In genomic region chr6:33694401-33694931, GRCh38 we compare ENCODE assay signal across 8 cellular contexts. TPM values are rescaled to one million over a fixed set of nuclear protein-coding genes. Genes with fewer than 3 reads are reported as not detected.
DNase-seq lines count a peak whose midpoint lies in the region; ATAC-seq, FAIRE-seq and TF ChIP-seq lines count a peak whose summit lies in the region.

No MANE protein-coding gene starts in this region.

- H3K9me3 ChIP-seq in naive thymus-derived CD4-positive, alpha-beta T cell (ENCODE audit: control insufficient read depth in 2 of 3, low read length in 3 of 3) = no peaks in the 10 kb centered on the region
- no peaks in the 10 kb centered on the region for H3K9me3 ChIP-seq in tibial artery

- H3K4me1 Mint-ChIP-seq in activated B cell treated with CpG ODN at 0.5 μM for 24 hours = peaks cover 78% of the 10 kb centered on the region
- peaks cover 33 to 85% (median 74%) of the 10 kb centered on the region in 7 donors for H3K4me1 Mint-ChIP-seq in naive thymus-derived CD4-positive, alpha-beta T cell

- TF ChIP-seq CTCF in activated B cell treated with CpG ODN at 0.5 μM for 24 hours (IDR thresholded peaks at IDR 0.05) (no peak), bronchial epithelial cell (IDR thresholded peaks at IDR 0.05; ENCODE audit: insufficient read depth, low read length, severe bottlenecking) (no peak), tibial artery (IDR thresholded peaks at IDR 0.05) (no peak)

- no peaks in the 10 kb centered on the region for H3K27me3 Mint-ChIP-seq in activated B cell treated with CpG ODN at 0.5 μM for 24 hours
- H3K27me3 Mint-ChIP-seq in naive thymus-derived CD4-positive, alpha-beta T cell = no peaks in the 10 kb centered on the region

- intact Hi-C loops in activated B cell treated with CpG ODN at 0.5 μM for 24 hours (cut with micrococcal nuclease) (no loop called here), tibial artery (cut with DNase I; ENCODE audit: low total_unique reads) (no loop called here)
- intact Hi-C loops in naive thymus-derived CD4-positive, alpha-beta T cell (cut with micrococcal nuclease) = loop anchor here in 1 of 2 donors (1.0 to 10.0 kb wide), 4 partner anchors 62 to 492 kb away; partner anchors contain the start of genes HSD17B8, ITPR3, RXRB and SLC39A7

- H3K36me3 ChIP-seq in bronchial epithelial cell (ENCODE audit: control insufficient read depth, insufficient read depth, low read length) (peaks cover 46% of the 10 kb centered on the region), tibial artery (peaks cover 0 to 81% (median 7%) of the 10 kb centered on the region in 3 donors)
- H3K36me3 ChIP-seq in naive thymus-derived CD4-positive, alpha-beta T cell (ENCODE audit: control insufficient read depth in 2 of 3, insufficient read depth in 3 of 3, low read length in 3 of 3) = peaks cover 0 to 51% (median 0%) of the 10 kb centered on the region in 3 experiments

- CTCF ChIA-PET in activated B cell treated with CpG ODN at 0.5 μM for 24 hours (lab: Charles Lee) = interaction anchor here (0.9 to 2.0 kb wide), 3 partner anchors 87 to 124 kb away, joined by 3 to 7 read pairs (median 4); no protein-coding TSS in a partner anchor
- CTCF ChIA-PET in naive thymus-derived CD4-positive, alpha-beta T cell (lab: Charles Lee) = interaction anchor here (0.6 to 2.4 kb wide), 11 partner anchors 11 to 498 kb away, joined by 3 to 7 read pairs (median 6); partner anchors contain the start of genes BAK1 and UQCC2

- DNase-seq in H54 (ENCODE audit: insufficient read length, low spot score) (peak; percentile 80), activated B cell treated with CpG ODN at 0.5 μM for 24 hours (no peak), bronchial epithelial cell (ENCODE audit: low read depth) (peak; percentile 83), tibial artery (no peak), NCI-H345 (lab: John Stamatoyannopoulos, UW) (no peak), islet precursor cell (no peak), NCI-H748 treated with DMSO at 0.1 percent for 48 hours (lab: John Stamatoyannopoulos, UW) (no peak)
- DNase-seq in naive thymus-derived CD4-positive, alpha-beta T cell = peak; percentile 28 to 70 (median 64)

- ATAC-seq in activated B cell treated with CpG ODN at 0.5 μM for 24 hours (ENCODE audit: low read depth) = peak; percentile 14
- peak; percentile 68 for ATAC-seq in naive thymus-derived CD4-positive, alpha-beta T cell

- peaks cover 59% of the 10 kb centered on the region for H3K36me3 Mint-ChIP-seq in activated B cell treated with CpG ODN at 0.5 μM for 24 hours (ENCODE audit: low read depth)
- peaks cover 5 to 37% (median 13%) of the 10 kb centered on the region in 5 donors for H3K36me3 Mint-ChIP-seq in naive thymus-derived CD4-positive, alpha-beta T cell

- H3K27me3 ChIP-seq in bronchial epithelial cell (ENCODE audit: control insufficient read depth, insufficient read depth, low read length) = no peaks in the 10 kb centered on the region
- no peaks in the 10 kb centered on the region for H3K27me3 ChIP-seq in naive thymus-derived CD4-positive, alpha-beta T cell (ENCODE audit: control insufficient read depth in 2 of 2, insufficient read depth in 2 of 2, low read length in 2 of 2)
- H3K27me3 ChIP-seq in tibial artery = no peaks in the 10 kb centered on the region

- no peaks in the 10 kb centered on the region for H3K9me3 Mint-ChIP-seq in activated B cell treated with CpG ODN at 0.5 μM for 24 hours
- no peaks in the 10 kb centered on the region for H3K9me3 Mint-ChIP-seq in naive thymus-derived CD4-positive, alpha-beta T cell

- POLR2A ChIA-PET in activated B cell treated with CpG ODN at 0.5 μM for 24 hours (lab: Charles Lee) = interaction anchor here (0.6 to 3.6 kb wide), 8 partner anchors 17 to 315 kb away, joined by 3 to 17 read pairs (median 8); partner anchors contain the start of genes ITPR3, UQCC2 and ZBTB9
- POLR2A ChIA-PET in naive thymus-derived CD4-positive, alpha-beta T cell (lab: Charles Lee) = interaction anchor here (0.5 to 6.8 kb wide), 14 partner anchors 9 to 1188 kb away, joined by 3 to 53 read pairs (median 4); partner anchors contain the start of genes ITPR3 and UQCC2

- peak overlapping the region; percentile 24 for H3K4me3 Mint-ChIP-seq in activated B cell treated with CpG ODN at 0.5 μM for 24 hours
- peak overlapping the region; percentile 66 to 86 (median 78) for H3K4me3 Mint-ChIP-seq in naive thymus-derived CD4-positive, alpha-beta T cell

- no peak; the same call in 1 of the 2 replicates for TF ChIP-seq POLR2A in H54 (IDR thresholded peaks at IDR 0.05; ENCODE audit: low read depth, low read length)

- H3K4me3 ChIP-seq in bronchial epithelial cell (ENCODE audit: low read depth, low read length) (no peak overlapping the region), tibial artery (no peak overlapping the region)
- H3K4me3 ChIP-seq in naive thymus-derived CD4-positive, alpha-beta T cell (ENCODE audit: low read length) = no peak overlapping the region

- FAIRE-seq in H54 (lab: Jason Lieb, UNC) = no peak
- FAIRE-seq in bronchial epithelial cell (lab: Jason Lieb, UNC) = no peak

- H3K27ac Mint-ChIP-seq in activated B cell treated with CpG ODN at 0.5 μM for 24 hours = peak overlapping the region; percentile 83
- H3K27ac Mint-ChIP-seq in naive thymus-derived CD4-positive, alpha-beta T cell = peak overlapping the region; percentile 88 to 100 (median 96)

- peak overlapping the region; percentile 80 for H3K27ac ChIP-seq in naive thymus-derived CD4-positive, alpha-beta T cell (ENCODE audit: low read depth, low read length)
- H3K27ac ChIP-seq in tibial artery = peak overlapping the region; percentile 41 to 49

- peaks cover 58 to 74% of the 10 kb centered on the region in 2 donors for H3K4me1 ChIP-seq in naive thymus-derived CD4-positive, alpha-beta T cell (ENCODE audit: control insufficient read depth in 2 of 2, insufficient read depth in 2 of 2, low read length in 2 of 2)
- H3K4me1 ChIP-seq in tibial artery = peaks cover 0 to 50% (median 21%) of the 10 kb centered on the region in 4 donors

RNA-seq across cellular contexts. Expression of gene UQCC2, which starts 17.0 kb away (rescaled TPM):
- total RNA-seq in activated B cell treated with CpG ODN at 0.5 μM for 24 hours (26.2 and 37.5 TPM in 2 replicates), bronchial epithelial cell (47.1 and 49.7 TPM in 2 replicates)
- total RNA-seq in naive thymus-derived CD4-positive, alpha-beta T cell = 10 to 100 TPM; 15.7 to 79.8 (median 23.0) TPM
- 10 to 100 TPM; 34.1 to 50.0 TPM for polyA plus RNA-seq in naive thymus-derived CD4-positive, alpha-beta T cell

RNA-seq across cellular contexts. Expression of gene IP6K3, which starts 52.2 kb away (rescaled TPM):
- total RNA-seq in activated B cell treated with CpG ODN at 0.5 μM for 24 hours (not detected in 2 replicates), bronchial epithelial cell (under 0.01 and 0.13 TPM in 2 replicates)
- total RNA-seq in naive thymus-derived CD4-positive, alpha-beta T cell = not detected
- not detected for polyA plus RNA-seq in naive thymus-derived CD4-positive, alpha-beta T cell

Comparison
In these comparisons a context has a peak if more than half of its experiments do, and no peak if none do; other contexts are left out.
1. DNase-seq: peak in H54 (single experiment), bronchial epithelial cell (single experiment) and naive thymus-derived CD4-positive, alpha-beta T cell (9 of 9); none in activated B cell treated with CpG ODN at 0.5 μM for 24 hours (single experiment), tibial artery (0 of 2), NCI-H345 (single experiment), islet precursor cell (single experiment) and NCI-H748 treated with DMSO at 0.1 percent for 48 hours (single experiment).